Comparison of ENCODE assay signal across 8 cellular contexts in genomic region chr17:60601443-60602384, GRCh38. TPM values are rescaled to one million over a fixed set of nuclear protein-coding genes. Genes with fewer than 3 reads are reported as not detected.
A peak's percentile ranks its signal among the peaks of the same experiment; 100 is the strongest.
DNase-seq lines count a peak whose midpoint lies in the region; ATAC-seq, FAIRE-seq and TF ChIP-seq lines count a peak whose summit lies in the region.

No MANE protein-coding gene starts in this region.

- H3K4me3 ChIP-seq in Panc1 (ENCODE audit: low read depth in 2 of 2, low read length in 2 of 2) (peak overlapping the region; percentile 78 to 83), left ventricle myocardium inferior (peak overlapping the region; percentile 93), pancreas (peak overlapping the region; percentile 62 to 97 (median 78))

- CTCF ChIA-PET in Panc1 (lab: Charles Lee) = interaction anchor here (0.7 kb wide), 1 partner anchor 12 kb away, joined by 4 read pairs; no protein-coding TSS in a partner anchor

- intact Hi-C loops in Panc1 (cut with micrococcal nuclease; ENCODE audit: unreplicated experiment) = no loop called here
- intact Hi-C loops in left ventricle myocardium inferior (cut with micrococcal nuclease) = no loop called here
- intact Hi-C loops in pancreas (cut with DNase I) = no loop called here

- DNase-seq in DMS114 treated with DMSO at 0.1 percent for 48 hours (lab: John Stamatoyannopoulos, UW; ENCODE audit: unreplicated experiment) (peak; percentile 82), KG1 (lab: John Stamatoyannopoulos, UW) (peak; percentile 43), Panc1 (ENCODE audit: low read depth, low spot score) (no peak), amniotic stem cell (lab: John Stamatoyannopoulos, UW) (peak; percentile 63), left ventricle myocardium inferior (no peak), pancreas (peak in 4 of 6 donors; percentile 39 to 73 (median 64))

- 0 to 1% methylated on average over 14 of the region's 14 CpGs for WGBS in pancreas, 2 donors

- peaks cover 9% of the 10 kb centered on the region; the same call in 1 of the 2 replicates for H3K36me3 ChIP-seq in Panc1 (ENCODE audit: control insufficient read depth, insufficient read depth, low read length)
- H3K36me3 ChIP-seq in left ventricle myocardium inferior = no peaks in the 10 kb centered on the region
- no peaks in the 10 kb centered on the region for H3K36me3 ChIP-seq in pancreas

- H3K9me3 ChIP-seq in Panc1 (ENCODE audit: control insufficient read depth, insufficient read depth, low read depth, low read length) (no peaks in the 10 kb centered on the region), left ventricle myocardium inferior (replicated peaks) (no peaks in the 10 kb centered on the region), pancreas (no peaks in the 10 kb centered on the region)

- BruUV-seq in Panc1 (replicated peaks; lab: Mats Ljungman, UMichigan) = TSS peak; percentile 71

- no peaks in the 10 kb centered on the region for H3K27me3 ChIP-seq in Panc1 (ENCODE audit: control insufficient read depth, insufficient read depth, low read length)
- H3K27me3 ChIP-seq in left ventricle myocardium inferior (ENCODE audit: low read depth) = no peaks in the 10 kb centered on the region
- no peaks in the 10 kb centered on the region for H3K27me3 ChIP-seq in pancreas

- peaks cover 18% of the 10 kb centered on the region for H3K4me1 ChIP-seq in Panc1 (ENCODE audit: control insufficient read depth, insufficient read depth, low read length)
- H3K4me1 ChIP-seq in left ventricle myocardium inferior = peaks cover 71% of the 10 kb centered on the region
- peaks cover 4 to 18% (median 10%) of the 10 kb centered on the region in 3 donors for H3K4me1 ChIP-seq in pancreas

- POLR2A ChIA-PET in Panc1 (lab: Charles Lee) = no interaction called here

- H3K27ac ChIP-seq in Panc1 (ENCODE audit: low read length) (peak overlapping the region; percentile 71), left ventricle myocardium inferior (replicated peaks) (peak overlapping the region; percentile 99), pancreas (peak overlapping the region in 3 of 4 donors; percentile 75 to 98 (median 96))

- in situ Hi-C loops in Panc1 (cut with HindIII; ENCODE audit: low pct_unique_long_range_greater_than_20kb, low sequenced_read_pairs) = no loop called here

- FAIRE-seq in pancreas (lab: Jason Lieb, UNC) = no peak

- TF ChIP-seq CTCF in Panc1 (IDR thresholded peaks at IDR 0.05) = peak; percentile 59; the same call in 1 of the 2 replicates
- TF ChIP-seq CTCF in left ventricle myocardium inferior (IDR thresholded peaks at IDR 0.05; ENCODE audit: borderline replicate concordance) = no peak
- no peak for TF ChIP-seq CTCF in pancreas (IDR thresholded peaks at IDR 0.05)

- ATAC-seq in Panc1 (no peak), pancreas (peak; percentile 33 to 53 (median 43)), GM18519 (IDR thresholded peaks at IDR 0.05; ENCODE audit: low FRiP score, unreplicated experiment) (no peak), HG03196 (IDR thresholded peaks at IDR 0.05; ENCODE audit: unreplicated experiment) (no peak)

RNA-seq across cellular contexts. Expression of gene PPM1D, which starts 1.7 kb away (rescaled TPM):
- total RNA-seq in Panc1 (2021; ENCODE audit: unreplicated experiment) (7.4 TPM), left ventricle myocardium inferior (6.8 TPM), pancreas (10 to 100 TPM in 1 of 6 donors, 1 to 10 TPM in 5; 5.6 to 11.6 (median 7.5) TPM)
- 3.4 TPM for polyA plus RNA-seq in Panc1 (2012; ENCODE audit: insufficient read length)
- polyA plus RNA-seq in pancreas = 1 to 10 TPM; 1.9 to 3.4 TPM

Comparison
In these comparisons a context has a peak if more than half of its experiments do, and no peak if none do; other contexts are left out.
1. DNase-seq: peak in DMS114 treated with DMSO at 0.1 percent for 48 hours (single experiment), KG1 (single experiment), amniotic stem cell (single experiment) and pancreas (4 of 6); none in Panc1 (single experiment) and left ventricle myocardium inferior (single experiment).
2. ATAC-seq: peak in pancreas (4 of 4); none in Panc1 (single experiment), GM18519 (single experiment) and HG03196 (single experiment).
3. Peak in every context shown above with its lines, with median percentiles within 50 percentile points of each other: H3K27ac ChIP-seq and H3K4me3 ChIP-seq.